In the genomic region with DNA sequence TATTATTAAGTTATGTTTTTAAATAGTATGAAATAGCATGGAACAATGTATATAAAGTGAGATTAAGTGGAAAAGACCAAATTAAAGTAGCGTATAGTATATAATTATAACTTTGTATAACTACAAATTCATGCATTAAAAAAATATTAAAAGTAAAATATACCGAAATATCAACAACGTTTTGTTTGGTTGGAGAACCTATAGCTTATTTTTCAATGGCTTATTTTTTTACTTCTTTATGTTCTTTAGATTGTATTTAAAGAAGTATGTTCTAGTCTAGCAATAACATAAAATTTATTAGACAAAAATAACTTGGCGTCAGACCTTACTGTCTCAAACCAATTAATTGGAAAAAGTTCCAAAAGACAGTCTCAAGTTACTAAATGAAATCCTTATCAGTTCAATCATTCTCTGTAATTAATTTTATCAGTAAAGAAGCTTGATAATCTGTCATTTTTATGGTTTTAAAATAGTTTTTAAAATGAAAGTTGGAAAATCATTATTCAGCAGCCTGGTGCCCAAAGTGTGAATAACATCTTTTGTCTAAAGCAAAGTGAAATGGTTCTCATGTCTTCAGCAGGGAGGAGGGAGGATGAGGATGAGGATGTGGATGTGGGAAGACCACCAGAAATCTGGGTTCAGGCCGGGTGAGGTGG, we compare ENCODE assay signal across 9 cellular contexts. TPM values are rescaled to one million over a fixed set of nuclear protein-coding genes. Genes with fewer than 3 reads are reported as not detected.
DNase-seq lines count a peak whose midpoint lies in the region; ATAC-seq, FAIRE-seq and TF ChIP-seq lines count a peak whose summit lies in the region.
"Had no signal": no experiment of that assay in that cellular context is flagged by ENCODE, and none has a peak within 500 bp of the region (broad histone marks: within the 10 kb centered on the region; RNA-seq: fewer than 3 reads in every experiment).

No MANE protein-coding gene starts in this region.

- peak overlapping the region; percentile 51 for H3K4me3 Mint-ChIP-seq in activated CD4-positive, alpha-beta T cell treated with anti-CD3 and anti-CD28 coated beads, Interleukin-2, amount 10 ng/mL, durations not matched to agents 7 days and 5 days
- peak overlapping the region; percentile 59 for H3K4me3 Mint-ChIP-seq in T-helper 1 cell treated with Interleukin-12 subunit alpha and Interleukin-12 subunit beta and Interleukin-4 antibody, amounts not matched to agents 30 μg/mL and 1 μg/mL, for 36 hours
- H3K4me3 Mint-ChIP-seq in stimulated activated effector memory CD8-positive, alpha-beta T cell treated with anti-CD3 and anti-CD28 coated beads, Interleukin-12 subunit alpha, Interleukin-12 subunit beta, amount 100 ng/mL, for 72 hours = peak overlapping the region; percentile 47

- peaks cover 32% of the 10 kb centered on the region for H3K27me3 Mint-ChIP-seq in activated CD4-positive, alpha-beta T cell treated with anti-CD3 and anti-CD28 coated beads, Interleukin-2, amount 10 ng/mL, durations not matched to agents 7 days and 5 days
- H3K27me3 Mint-ChIP-seq in T-helper 1 cell treated with Interleukin-12 subunit alpha and Interleukin-12 subunit beta and Interleukin-4 antibody, amounts not matched to agents 30 μg/mL and 1 μg/mL, for 36 hours (ENCODE audit: low read depth) = peaks cover 40% of the 10 kb centered on the region

- no peak overlapping the region for H3K27ac Mint-ChIP-seq in activated CD4-positive, alpha-beta T cell treated with anti-CD3 and anti-CD28 coated beads, Interleukin-2, amount 10 ng/mL, durations not matched to agents 7 days and 5 days
- no peak overlapping the region for H3K27ac Mint-ChIP-seq in T-helper 1 cell treated with Interleukin-12 subunit alpha and Interleukin-12 subunit beta and Interleukin-4 antibody, amounts not matched to agents 30 μg/mL and 1 μg/mL, for 36 hours
- no peak overlapping the region for H3K27ac Mint-ChIP-seq in stimulated activated effector memory CD8-positive, alpha-beta T cell treated with anti-CD3 and anti-CD28 coated beads, Interleukin-12 subunit alpha, Interleukin-12 subunit beta, amount 100 ng/mL, for 72 hours

- H3K9me3 Mint-ChIP-seq in activated CD4-positive, alpha-beta T cell treated with anti-CD3 and anti-CD28 coated beads, Interleukin-2, amount 10 ng/mL, durations not matched to agents 7 days and 5 days = no peaks in the 10 kb centered on the region
- H3K9me3 Mint-ChIP-seq in T-helper 1 cell treated with Interleukin-12 subunit alpha and Interleukin-12 subunit beta and Interleukin-4 antibody, amounts not matched to agents 30 μg/mL and 1 μg/mL, for 36 hours = no peaks in the 10 kb centered on the region
- H3K9me3 Mint-ChIP-seq in stimulated activated effector memory CD8-positive, alpha-beta T cell treated with anti-CD3 and anti-CD28 coated beads, Interleukin-12 subunit alpha, Interleukin-12 subunit beta, amount 100 ng/mL, for 72 hours = no peaks in the 10 kb centered on the region
- H3K9me3 Mint-ChIP-seq: central memory CD8-positive, alpha-beta T cell had no signal

- no peak for DNase-seq in activated CD4-positive, alpha-beta T cell treated with anti-CD3 and anti-CD28 coated beads, Interleukin-2, amount 10 ng/mL, durations not matched to agents 7 days and 5 days
- no peak for DNase-seq in activated CD4-positive, alpha-beta T cell treated with anti-CD3 and anti-CD28 coated beads for 1 hour
- DNase-seq in hepatic stellate cell (ENCODE audit: low spot score) (peak; percentile 40), D721Med (ENCODE audit: insufficient read length, low spot score) (no peak), posterior vena cava (ENCODE audit: low spot score) (no peak), NCI-H1417 (lab: John Stamatoyannopoulos, UW) (no peak)
- DNase-seq in stimulated activated effector memory CD8-positive, alpha-beta T cell treated with anti-CD3 and anti-CD28 coated beads, Interleukin-12 subunit alpha, Interleukin-12 subunit beta, amount 100 ng/mL, for 72 hours (ENCODE audit: low spot score in 2 of 2) = no peak

- intact Hi-C loops in posterior vena cava (cut with DNase I) = no loop called here

- TF ChIP-seq CTCF in D721Med (IDR thresholded peaks at IDR 0.05; ENCODE audit: insufficient read depth, missing control alignments) = no peak

- peaks cover 2% of the 10 kb centered on the region for H3K36me3 Mint-ChIP-seq in activated CD4-positive, alpha-beta T cell treated with anti-CD3 and anti-CD28 coated beads, Interleukin-2, amount 10 ng/mL, durations not matched to agents 7 days and 5 days (ENCODE audit: low read depth)
- H3K36me3 Mint-ChIP-seq in T-helper 1 cell treated with Interleukin-12 subunit alpha and Interleukin-12 subunit beta and Interleukin-4 antibody, amounts not matched to agents 30 μg/mL and 1 μg/mL, for 36 hours (ENCODE audit: low read depth) = no peaks in the 10 kb centered on the region
- H3K36me3 Mint-ChIP-seq in stimulated activated effector memory CD8-positive, alpha-beta T cell treated with anti-CD3 and anti-CD28 coated beads, Interleukin-12 subunit alpha, Interleukin-12 subunit beta, amount 100 ng/mL, for 72 hours = no peaks in the 10 kb centered on the region

- no peak for ATAC-seq in stimulated activated effector memory CD8-positive, alpha-beta T cell treated with anti-CD3 and anti-CD28 coated beads, Interleukin-12 subunit alpha, Interleukin-12 subunit beta, amount 100 ng/mL, for 72 hours

- H3K4me1 Mint-ChIP-seq in activated CD4-positive, alpha-beta T cell treated with anti-CD3 and anti-CD28 coated beads, Interleukin-2, amount 10 ng/mL, durations not matched to agents 7 days and 5 days = peaks cover 8% of the 10 kb centered on the region
- H3K4me1 Mint-ChIP-seq in T-helper 1 cell treated with Interleukin-12 subunit alpha and Interleukin-12 subunit beta and Interleukin-4 antibody, amounts not matched to agents 30 μg/mL and 1 μg/mL, for 36 hours (ENCODE audit: low read depth) = peaks cover 12% of the 10 kb centered on the region
- peaks cover 6% of the 10 kb centered on the region for H3K4me1 Mint-ChIP-seq in stimulated activated effector memory CD8-positive, alpha-beta T cell treated with anti-CD3 and anti-CD28 coated beads, Interleukin-12 subunit alpha, Interleukin-12 subunit beta, amount 100 ng/mL, for 72 hours
- H3K4me1 Mint-ChIP-seq: central memory CD8-positive, alpha-beta T cell had no signal

- FAIRE-seq in D721Med (lab: Jason Lieb, UNC) = no peak

- POLR2A ChIA-PET in activated CD4-positive, alpha-beta T cell treated with anti-CD3 and anti-CD28 coated beads, Interleukin-2, amount 10 ng/mL, durations not matched to agents 7 days and 5 days (lab: Charles Lee) = no interaction called here

- CTCF ChIA-PET in activated CD4-positive, alpha-beta T cell treated with anti-CD3 and anti-CD28 coated beads, Interleukin-2, amount 10 ng/mL, durations not matched to agents 7 days and 5 days (lab: Charles Lee) = interaction anchor here (1.1 to 1.6 kb wide), 3 partner anchors 15 to 44 kb away, joined by 3 to 4 read pairs (median 3); no protein-coding TSS in a partner anchor

RNA-seq across cellular contexts. Expression of a gene that starts 46.7 kb away (rescaled TPM):
- total RNA-seq in activated CD4-positive, alpha-beta T cell treated with anti-CD3 and anti-CD28 coated beads, Interleukin-2, amount 10 ng/mL, durations not matched to agents 7 days and 5 days = under 1 TPM; 0.77 to 0.89 TPM
- total RNA-seq in posterior vena cava = 10 to 100 TPM; 24.3 to 32.9 TPM

Comparison
In these comparisons a context has a peak if more than half of its experiments do, and no peak if none do; other contexts are left out.
1. RNA of a gene that starts 46.7 kb away (total RNA-seq): 24.3 to 32.9 TPM in posterior vena cava; 0.77 to 0.89 TPM in activated CD4-positive, alpha-beta T cell treated with anti-CD3 and anti-CD28 coated beads, Interleukin-2, amount 10 ng/mL, durations not matched to agents 7 days and 5 days; every median in the first group is over 10 times any median in the second.
2. Peak in every context shown above with its lines, with median percentiles within 50 percentile points of each other: H3K4me3 Mint-ChIP-seq.